In the genomic region with DNA sequence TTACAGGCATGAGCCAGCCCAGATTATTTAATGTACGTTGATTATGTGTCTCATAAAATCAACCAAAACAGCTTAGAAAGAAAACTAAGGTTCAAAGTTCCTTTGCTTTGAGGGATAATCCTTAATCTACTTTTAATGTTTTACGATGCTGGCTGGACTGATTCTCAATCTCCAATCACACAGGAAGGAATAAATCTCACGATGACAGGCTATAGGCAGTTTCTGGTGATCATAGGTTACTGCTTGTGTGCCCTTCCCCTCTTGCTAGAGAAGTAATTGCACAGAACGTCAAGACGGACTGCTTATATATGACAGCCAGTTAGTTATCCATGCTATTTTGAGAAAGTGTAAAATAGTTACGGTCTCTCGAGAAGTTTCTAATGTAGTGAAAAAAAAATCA, we compare ENCODE assay signal across 18 cellular contexts. TPM values are rescaled to one million over a fixed set of nuclear protein-coding genes. Genes with fewer than 3 reads are reported as not detected.
DNase-seq lines count a peak whose midpoint lies in the region; ATAC-seq and TF ChIP-seq lines count a peak whose summit lies in the region.
"Had no signal": no experiment of that assay in that cellular context is flagged by ENCODE, and none has a peak within 500 bp of the region (broad histone marks: within the 10 kb centered on the region; RNA-seq: fewer than 3 reads in every experiment).

No MANE protein-coding gene starts in this region.

- no TSS peak for BruUV-seq in A673 (replicated peaks; lab: Mats Ljungman, UMichigan)

- peaks cover 15% of the 10 kb centered on the region for H3K4me1 ChIP-seq in A673 (ENCODE audit: insufficient read depth, low read length, poor library complexity, severe bottlenecking)
- H3K4me1 ChIP-seq in smooth muscle cell (ENCODE audit: low read depth): no peaks in the 10 kb centered on the region
- H3K4me1 ChIP-seq in esophagus squamous epithelium: no peaks in the 10 kb centered on the region
- H3K4me1 ChIP-seq: BLaER1 treated with 17β-estradiol and CSF1 and Interleukin-3, amounts not matched to agents 10 nM and 100 nM had no signal

- no peaks in the 10 kb centered on the region for H4K20me1 ChIP-seq in smooth muscle cell (ENCODE audit: low read depth)
- H4K20me1 ChIP-seq: BLaER1 treated with 17β-estradiol and CSF1 and Interleukin-3, amounts not matched to agents 10 nM and 100 nM had no signal

- ATAC-seq in HG03565 (IDR thresholded peaks at IDR 0.05; ENCODE audit: unreplicated experiment): no peak
- ATAC-seq: CD8-positive, alpha-beta T cell; GM12878 had no signal

- H3F3A ChIP-seq in smooth muscle cell (ENCODE audit: low read depth): no peaks in the 10 kb centered on the region

- DNase-seq in A673 (ENCODE audit: low spot score): peak; percentile 10
- peak; percentile 8 for DNase-seq in left kidney (ENCODE audit: low read depth, low spot score)
- no peak for DNase-seq in nephron progenitor cell
- no peak for DNase-seq in smooth muscle cell (lab: John Stamatoyannopoulos, UW; ENCODE audit: unreplicated experiment)
- no peak for DNase-seq in Kasumi-1 (lab: John Stamatoyannopoulos, UW)
- DNase-seq in esophagus squamous epithelium (lab: John Stamatoyannopoulos, UW): no peak
- DNase-seq: 8988T; Calu3; CD8-positive, alpha-beta T cell; DMS79 treated with DMSO at 0.1 percent for 48 hours; GOT3; H9 had no signal

- CTCF ChIA-PET in A673 (lab: Charles Lee): no interaction called here

- peaks cover 77% of the 10 kb centered on the region for H3K36me3 Mint-ChIP-seq in nephron progenitor cell (ENCODE audit: low read depth)

- no peak overlapping the region for H2AFZ ChIP-seq in smooth muscle cell (ENCODE audit: low read depth)

- no peak overlapping the region for H3K9ac ChIP-seq in smooth muscle cell (ENCODE audit: low read depth)
- H3K9ac ChIP-seq: BLaER1 treated with 17β-estradiol and CSF1 and Interleukin-3, amounts not matched to agents 10 nM and 100 nM had no signal

- H3K27me3 Mint-ChIP-seq in nephron progenitor cell (ENCODE audit: low read depth, poor library complexity): no peaks in the 10 kb centered on the region
- H3K27me3 Mint-ChIP-seq: B cell had no signal

- H3K79me2 ChIP-seq in smooth muscle cell (ENCODE audit: low read depth): no peaks in the 10 kb centered on the region

- peak overlapping the region; percentile 34 for H3K27ac Mint-ChIP-seq in nephron progenitor cell
- H3K27ac Mint-ChIP-seq: B cell; CD8-positive, alpha-beta T cell; H9 had no signal

- H3K4me3 ChIP-seq in A673 (ENCODE audit: low read depth, low read length, poor library complexity, severe bottlenecking): no peak overlapping the region
- no peak overlapping the region for H3K4me3 ChIP-seq in smooth muscle cell
- H3K4me3 ChIP-seq in esophagus squamous epithelium: no peak overlapping the region
- H3K4me3 ChIP-seq: BLaER1 treated with 17β-estradiol and CSF1 and Interleukin-3, amounts not matched to agents 10 nM and 100 nM; GM12878 had no signal

- H3K4me2 ChIP-seq in smooth muscle cell: no peak overlapping the region
- H3K4me2 ChIP-seq: BLaER1 treated with 17β-estradiol and CSF1 and Interleukin-3, amounts not matched to agents 10 nM and 100 nM had no signal

- no peak for TF ChIP-seq POLR2A in esophagus squamous epithelium (IDR thresholded peaks at IDR 0.05)

- H3K27ac ChIP-seq in A673 (ENCODE audit: low read depth, low read length, poor library complexity, severe bottlenecking) (peak overlapping the region; percentile 1), VCaP (peak overlapping the region; percentile 59), smooth muscle cell (ENCODE audit: low read depth) (no peak overlapping the region), esophagus squamous epithelium (no peak overlapping the region)
- H3K27ac ChIP-seq: BLaER1 treated with 17β-estradiol and CSF1 and Interleukin-3, amounts not matched to agents 10 nM and 100 nM; HL-60 had no signal

- H3K4me3 Mint-ChIP-seq in nephron progenitor cell: no peak overlapping the region
- H3K4me3 Mint-ChIP-seq: B cell; CD8-positive, alpha-beta T cell; H9 had no signal

- no peaks in the 10 kb centered on the region for H3K9me3 ChIP-seq in A673 (ENCODE audit: low read depth, low read length, poor library complexity, severe bottlenecking)
- no peaks in the 10 kb centered on the region for H3K9me3 ChIP-seq in smooth muscle cell (replicated peaks; ENCODE audit: low read depth)
- no peaks in the 10 kb centered on the region for H3K9me3 ChIP-seq in esophagus squamous epithelium
- H3K9me3 ChIP-seq: BLaER1 treated with 17β-estradiol and CSF1 and Interleukin-3, amounts not matched to agents 10 nM and 100 nM had no signal

- no peaks in the 10 kb centered on the region for H3K9me3 Mint-ChIP-seq in nephron progenitor cell
- H3K9me3 Mint-ChIP-seq: CD8-positive, alpha-beta T cell; H9 had no signal

- POLR2A ChIA-PET in A673 (lab: Charles Lee; ENCODE audit: low non-redundant PET): interaction anchor here (0.6 kb wide), 1 partner anchor 552 kb away, joined by 5 read pairs; no protein-coding TSS in a partner anchor

- intact Hi-C loops in A673 (cut with micrococcal nuclease; ENCODE audit: unreplicated experiment): no loop called here
- intact Hi-C loops in esophagus squamous epithelium (cut with DNase I): no loop called here

- no peak for TF ChIP-seq CTCF in A673 (conservative IDR thresholded peaks at IDR 0.05; ENCODE audit: low read depth, low read length)
- TF ChIP-seq CTCF in VCaP (conservative IDR thresholded peaks at IDR 0.05): no peak
- no peak for TF ChIP-seq CTCF in nephron progenitor cell (IDR thresholded peaks at IDR 0.05)
- TF ChIP-seq CTCF in smooth muscle cell (IDR thresholded peaks at IDR 0.05; ENCODE audit: borderline replicate concordance, insufficient read depth, poor library complexity, severe bottlenecking): no peak
- TF ChIP-seq CTCF in esophagus squamous epithelium (IDR thresholded peaks at IDR 0.05): no peak

- H3K27me3 ChIP-seq in A673 (replicated peaks; ENCODE audit: insufficient read depth, low read depth, low read length, poor library complexity): no peaks in the 10 kb centered on the region
- H3K27me3 ChIP-seq in smooth muscle cell (ENCODE audit: low read depth): no peaks in the 10 kb centered on the region
- H3K27me3 ChIP-seq in esophagus squamous epithelium: no peaks in the 10 kb centered on the region
- H3K27me3 ChIP-seq: BLaER1 treated with 17β-estradiol and CSF1 and Interleukin-3, amounts not matched to agents 10 nM and 100 nM had no signal

- H3K36me3 ChIP-seq in A673 (ENCODE audit: insufficient read depth, low read length, poor library complexity, severe bottlenecking): peaks cover 49% of the 10 kb centered on the region
- H3K36me3 ChIP-seq in smooth muscle cell (ENCODE audit: low read depth): peaks cover 43% of the 10 kb centered on the region
- peaks cover 0 to 99% (median 22%) of the 10 kb centered on the region in 3 donors for H3K36me3 ChIP-seq in esophagus squamous epithelium

- no peaks in the 10 kb centered on the region for H3K4me1 Mint-ChIP-seq in nephron progenitor cell
- H3K4me1 Mint-ChIP-seq: B cell, H9 had no signal

- WGBS in smooth muscle cell (ENCODE audit: low lambda C conversion rate): 58% methylated on average over 7 of the region's 7 CpGs
- WGBS in esophagus squamous epithelium, 2 donors: 89 to 90% methylated on average over 7 of the region's 7 CpGs

RNA-seq across cellular contexts. Expression of a gene that starts 43.1 kb away (rescaled TPM):
- 6.0 and 7.1 TPM in 2 replicates for total RNA-seq in A673 (2021)
- total RNA-seq in smooth muscle cell: 4.2 and 5.8 TPM in 2 replicates
- 7.9 and 8.8 TPM in 2 replicates for polyA plus RNA-seq in smooth muscle cell
- total RNA-seq in esophagus squamous epithelium: 10 to 100 TPM in 1 of 4 donors, 1 to 10 TPM in 3; 3.2 to 15.1 (median 8.7) TPM

Comparison
In these comparisons a context has a peak if more than half of its experiments do, and no peak if none do; other contexts are left out.
1. DNase-seq: peak in A673 (single experiment) and left kidney (single experiment); none in nephron progenitor cell (single experiment), smooth muscle cell (single experiment), Kasumi-1 (0 of 2) and esophagus squamous epithelium (single experiment).
2. H3K27ac ChIP-seq: peak in A673 (single experiment) and VCaP (single experiment); none in smooth muscle cell (single experiment) and esophagus squamous epithelium (0 of 4).